28 cellular contexts compared by ENCODE assay signal in genomic region chrX:15496809-15497208, GRCh38. TPM values are rescaled to one million over a fixed set of nuclear protein-coding genes. Genes with fewer than 3 reads are reported as not detected.
"Had no signal": no experiment of that assay in that cellular context is flagged by ENCODE, and none has a peak within 500 bp of the region (broad histone marks: within the 10 kb centered on the region; RNA-seq: fewer than 3 reads in every experiment).

No MANE protein-coding gene starts in this region.

- FAIRE-seq: TTC549 had no signal

- H3K27ac ChIP-seq: ascending aorta, SJSA1 had no signal

- H3K4me3 ChIP-seq: ascending aorta, SJSA1 had no signal

- H3K9me3 ChIP-seq: ascending aorta, SJSA1 had no signal

- H3K27me3 ChIP-seq: ascending aorta, SJSA1 had no signal

- H3K4me1 ChIP-seq: ascending aorta, SJSA1 had no signal

- DNase-seq: activated CD4-positive, alpha-beta T cell treated with anti-CD3 and anti-CD28 coated beads, Interleukin-2, amount 10 ng/mL, durations not matched to agents 24 days and 14 days; activated CD4-positive, alpha-beta T cell treated with anti-CD3 and anti-CD28 coated beads, Interleukin-2, amount 50 U/mL, for 4 hours; activated CD8-positive, alpha-beta T cell treated with anti-CD3 and anti-CD28 coated beads for 36 hours; activated effector memory CD4-positive, alpha-beta T cell treated with anti-CD3 and anti-CD28 coated beads, Interleukin-2, amount 50 U/mL, for 16 hours; activated naive CD4-positive, alpha-beta T cell; activated naive CD8-positive, alpha-beta T cell treated with anti-CD3 and anti-CD28 coated beads, Interleukin-2, amount 10 ng/mL, durations not matched to agents 7 days and 5 days; activated T-cell treated with anti-CD3 and anti-CD28 coated beads, Interleukin-2, amount 50 U/mL, for 1 hour; activated T-cell treated with anti-CD3 and anti-CD28 coated beads, Interleukin-2, amount 50 U/mL, for 72 hours; amygdala; Karpas-422; NCI-H1105; NCI-H1417 treated with DMSO at 0.1 percent for 48 hours; NCI-H187 treated with DMSO at 0.1 percent for 48 hours; NCI-H2081; NCI-H2171 treated with DMSO at 0.1 percent for 48 hours; NCI-H2227 treated with DMSO at 0.1 percent for 48 hours; NCI-H510A treated with DMSO at 0.1 percent for 48 hours; NCI-H526 treated with DMSO at 0.1 percent for 48 hours; NCI-H774; SHP77 treated with DMSO at 0.1 percent for 48 hours had no signal

- ATAC-seq: activated CD8-positive, alpha-beta T cell treated with anti-CD3 and anti-CD28 coated beads for 36 hours; activated T-cell treated with anti-CD3 and anti-CD28 coated beads, Interleukin-2, amount 50 U/mL, for 72 hours; activated T-helper 17 cell treated with anti-CD3 and anti-CD28 coated beads, Interleukin-2, amount 50 U/mL, for 72 hours; Panc1 had no signal

- H3K36me3 ChIP-seq: ascending aorta, SJSA1 had no signal

RNA-seq across cellular contexts. Expression of gene BMX, which starts 3.8 kb away (rescaled TPM):
- total RNA-seq: activated CD4-positive, alpha-beta T cell treated with anti-CD3 and anti-CD28 coated beads, Interleukin-2, amount 10 ng/mL, durations not matched to agents 24 days and 14 days; activated CD8-positive, alpha-beta memory T cell treated with anti-CD3 and anti-CD28 coated beads for 36 hours; activated CD8-positive, alpha-beta T cell treated with anti-CD3 and anti-CD28 coated beads for 36 hours; activated naive CD8-positive, alpha-beta T cell treated with anti-CD3 and anti-CD28 coated beads, Interleukin-2, amount 10 ng/mL, durations not matched to agents 7 days and 5 days; activated T-cell treated with anti-CD3 and anti-CD28 coated beads, Interleukin-2, amount 50 U/mL, for 72 hours; activated T-helper 17 cell treated with anti-CD3 and anti-CD28 coated beads, Interleukin-2, amount 50 U/mL, for 72 hours; MCF 10A; RPMI7951; SJSA1 had no signal
